In the genomic region with DNA sequence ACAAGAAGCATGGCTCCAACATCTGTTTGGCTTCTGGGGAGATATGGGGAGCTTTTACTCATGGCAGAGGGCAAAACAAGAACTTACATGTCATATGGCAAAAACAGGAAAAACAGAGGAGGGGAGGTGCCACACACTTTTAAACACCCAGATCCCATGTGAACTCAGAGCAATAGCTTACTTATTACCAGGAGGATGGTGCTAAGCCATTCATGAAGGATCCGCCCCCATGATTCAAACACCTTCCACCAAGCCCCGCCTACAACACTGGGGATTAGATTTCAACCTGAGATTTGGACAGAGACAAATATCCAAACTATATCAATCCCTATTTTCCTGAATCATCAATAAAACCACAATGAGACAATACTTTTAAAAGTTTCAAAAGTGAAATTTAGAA, we compare ENCODE assay signal across 34 cellular contexts.
"Had no signal": no experiment of that assay in that cellular context is flagged by ENCODE, and none has a peak within 500 bp of the region (broad histone marks: within the 10 kb centered on the region; RNA-seq: fewer than 3 reads in every experiment).

No MANE protein-coding gene starts in this region.

- H3K4me3 ChIP-seq: adrenal gland, body of pancreas, cardiac muscle cell, colonic mucosa, esophagus muscularis mucosa, gastrocnemius medialis, heart left ventricle had no signal

- H3K27me3 ChIP-seq: adrenal gland, body of pancreas, cardiac muscle cell, colonic mucosa, esophagus muscularis mucosa, foreskin keratinocyte, gastrocnemius medialis, heart left ventricle had no signal

- H3K4me1 Mint-ChIP-seq: activated CD4-positive, alpha-beta T cell treated with anti-CD3 and anti-CD28 coated beads for 36 hours; activated CD4-positive, alpha-beta T cell treated with anti-CD3 and anti-CD28 coated beads, Interleukin-2, amount 10 ng/mL, durations not matched to agents 24 days and 14 days; activated CD8-positive, alpha-beta memory T cell treated with anti-CD3 and anti-CD28 coated beads, Interleukin-2, amount 10 ng/mL, durations not matched to agents 7 days and 5 days; activated naive CD4-positive, alpha-beta T cell treated with anti-CD3 and anti-CD28 coated beads, Interleukin-2, amount 50 U/mL, for 24 hours; activated naive CD8-positive, alpha-beta T cell treated with anti-CD3 and anti-CD28 coated beads for 36 hours; activated naive CD8-positive, alpha-beta T cell treated with anti-CD3 and anti-CD28 coated beads, Interleukin-2, amount 50 U/mL, for 24 hours had no signal

- H3K36me3 ChIP-seq: adrenal gland, cardiac muscle cell, colonic mucosa, esophagus muscularis mucosa, gastrocnemius medialis, heart left ventricle had no signal

- FAIRE-seq: endometrium, endothelial cell of umbilical vein had no signal

- DNase-seq: activated CD4-positive, alpha-beta memory T cell treated with anti-CD3 and anti-CD28 coated beads for 36 hours; activated CD4-positive, alpha-beta T cell treated with anti-CD3 and anti-CD28 coated beads for 36 hours; activated CD4-positive, alpha-beta T cell treated with anti-CD3 and anti-CD28 coated beads, Interleukin-2, amount 10 ng/mL, durations not matched to agents 24 days and 14 days; activated CD4-positive, CD25-positive, alpha-beta regulatory T cell; activated CD4-positive, CD25-positive, alpha-beta regulatory T cell treated with anti-CD3 and anti-CD28 coated beads, Interleukin-2, amount 50 U/mL, for 72 hours; activated CD8-positive, alpha-beta memory T cell treated with anti-CD3 and anti-CD28 coated beads, Interleukin-2, amount 10 ng/mL, durations not matched to agents 7 days and 5 days; activated CD8-positive, alpha-beta memory T cell treated with anti-CD3 and anti-CD28 coated beads, Interleukin-2, amount 50 U/mL, for 4 hours; activated CD8-positive, alpha-beta T cell treated with anti-CD3 and anti-CD28 coated beads, Interleukin-2, amount 10 ng/mL, durations not matched to agents 7 days and 5 days; activated effector memory CD4-positive, alpha-beta T cell treated with anti-CD3 and anti-CD28 coated beads, Interleukin-2, amount 50 U/mL, for 16 hours; activated naive CD4-positive, alpha-beta T cell treated with anti-CD3 and anti-CD28 coated beads for 36 hours; activated naive CD8-positive, alpha-beta T cell treated with anti-CD3 and anti-CD28 coated beads for 36 hours; activated naive CD8-positive, alpha-beta T cell treated with anti-CD3 and anti-CD28 coated beads, Interleukin-2, amount 50 U/mL, for 24 hours; activated T-cell treated with anti-CD3 and anti-CD28 coated beads, Interleukin-2, amount 50 U/mL, for 1 hour; activated T-cell treated with anti-CD3 and anti-CD28 coated beads, Interleukin-2, amount 50 U/mL, for 48 hours; adrenal gland; amygdala; aorta; body of pancreas; central memory CD4-positive, alpha-beta T cell; cerebellar nuclear complex; colonic mucosa; effector CD8-positive, alpha-beta T cell; foreskin keratinocyte; gastrocnemius medialis; glutamatergic neuron; heart left ventricle; T-helper 2 cell had no signal

- H3K4me3 Mint-ChIP-seq: activated CD4-positive, alpha-beta memory T cell treated with anti-CD3 and anti-CD28 coated beads for 36 hours; activated CD4-positive, alpha-beta T cell treated with anti-CD3 and anti-CD28 coated beads for 36 hours; activated CD4-positive, alpha-beta T cell treated with anti-CD3 and anti-CD28 coated beads, Interleukin-2, amount 10 ng/mL, durations not matched to agents 24 days and 14 days; activated CD8-positive, alpha-beta memory T cell treated with anti-CD3 and anti-CD28 coated beads, Interleukin-2, amount 10 ng/mL, durations not matched to agents 7 days and 5 days; activated CD8-positive, alpha-beta T cell treated with anti-CD3 and anti-CD28 coated beads, Interleukin-2, amount 10 ng/mL, durations not matched to agents 7 days and 5 days; activated naive CD4-positive, alpha-beta T cell treated with anti-CD3 and anti-CD28 coated beads for 36 hours; activated naive CD4-positive, alpha-beta T cell treated with anti-CD3 and anti-CD28 coated beads, Interleukin-2, amount 50 U/mL, for 24 hours; activated naive CD8-positive, alpha-beta T cell treated with anti-CD3 and anti-CD28 coated beads for 36 hours; activated naive CD8-positive, alpha-beta T cell treated with anti-CD3 and anti-CD28 coated beads, Interleukin-2, amount 50 U/mL, for 24 hours; activated T-helper 1 cell treated with anti-CD3 and anti-CD28 coated beads, Interleukin-12 subunit alpha, Interleukin-12 subunit beta, Interleukin-2, Interleukin-4 antibody, amounts not matched to agents 30 ng/mL and 10 ng/mL and 1 ng/mL, durations not matched to agents 14 hours and 24 hours and 36 hours had no signal

- H3K27me3 Mint-ChIP-seq: activated CD4-positive, alpha-beta memory T cell treated with anti-CD3 and anti-CD28 coated beads for 36 hours; activated CD4-positive, alpha-beta T cell treated with anti-CD3 and anti-CD28 coated beads for 36 hours; activated CD4-positive, alpha-beta T cell treated with anti-CD3 and anti-CD28 coated beads, Interleukin-2, amount 10 ng/mL, durations not matched to agents 24 days and 14 days; activated CD8-positive, alpha-beta memory T cell treated with anti-CD3 and anti-CD28 coated beads, Interleukin-2, amount 10 ng/mL, durations not matched to agents 7 days and 5 days; activated naive CD4-positive, alpha-beta T cell treated with anti-CD3 and anti-CD28 coated beads, Interleukin-2, amount 50 U/mL, for 24 hours; activated naive CD8-positive, alpha-beta T cell treated with anti-CD3 and anti-CD28 coated beads, Interleukin-2, amount 50 U/mL, for 24 hours had no signal

- H3K9me3 Mint-ChIP-seq: activated CD4-positive, alpha-beta T cell treated with anti-CD3 and anti-CD28 coated beads, Interleukin-2, amount 10 ng/mL, durations not matched to agents 24 days and 14 days; activated naive CD4-positive, alpha-beta T cell treated with anti-CD3 and anti-CD28 coated beads for 36 hours; activated naive CD4-positive, alpha-beta T cell treated with anti-CD3 and anti-CD28 coated beads, Interleukin-2, amount 50 U/mL, for 24 hours; activated naive CD8-positive, alpha-beta T cell treated with anti-CD3 and anti-CD28 coated beads for 36 hours; activated naive CD8-positive, alpha-beta T cell treated with anti-CD3 and anti-CD28 coated beads, Interleukin-2, amount 50 U/mL, for 24 hours; activated T-helper 1 cell treated with anti-CD3 and anti-CD28 coated beads, Interleukin-12 subunit alpha, Interleukin-12 subunit beta, Interleukin-2, Interleukin-4 antibody, amounts not matched to agents 30 ng/mL and 10 ng/mL and 1 ng/mL, durations not matched to agents 14 hours and 24 hours and 36 hours; activated T-helper 2 cell treated with anti-CD3 and anti-CD28 coated beads, Interferon-gamma antibody, Interleukin-2, Interleukin-4, amounts not matched to agents 10 μg/mL and 5 μg/mL and 100 μg/mL, durations not matched to agents 14 hours and 24 hours and 36 hours had no signal

- ATAC-seq: activated CD4-positive, alpha-beta T cell treated with anti-CD3 and anti-CD28 coated beads for 36 hours; activated CD8-positive, alpha-beta memory T cell treated with anti-CD3 and anti-CD28 coated beads, Interleukin-2, amount 10 ng/mL, durations not matched to agents 7 days and 5 days; activated CD8-positive, alpha-beta T cell treated with anti-CD3 and anti-CD28 coated beads, Interleukin-2, amount 10 ng/mL, durations not matched to agents 7 days and 5 days; activated naive CD8-positive, alpha-beta T cell treated with anti-CD3 and anti-CD28 coated beads, Interleukin-2, amount 50 U/mL, for 24 hours; body of pancreas; foreskin keratinocyte; gastrocnemius medialis; heart left ventricle had no signal

- H3K36me3 Mint-ChIP-seq: activated CD4-positive, alpha-beta memory T cell treated with anti-CD3 and anti-CD28 coated beads for 36 hours; activated CD8-positive, alpha-beta memory T cell treated with anti-CD3 and anti-CD28 coated beads, Interleukin-2, amount 10 ng/mL, durations not matched to agents 7 days and 5 days; activated naive CD4-positive, alpha-beta T cell treated with anti-CD3 and anti-CD28 coated beads, Interleukin-2, amount 50 U/mL, for 24 hours; activated naive CD8-positive, alpha-beta T cell treated with anti-CD3 and anti-CD28 coated beads for 36 hours had no signal

- H3K27ac Mint-ChIP-seq: activated CD4-positive, alpha-beta memory T cell treated with anti-CD3 and anti-CD28 coated beads for 36 hours; activated CD4-positive, alpha-beta T cell treated with anti-CD3 and anti-CD28 coated beads for 36 hours; activated CD4-positive, alpha-beta T cell treated with anti-CD3 and anti-CD28 coated beads, Interleukin-2, amount 10 ng/mL, durations not matched to agents 24 days and 14 days; activated CD8-positive, alpha-beta memory T cell treated with anti-CD3 and anti-CD28 coated beads, Interleukin-2, amount 10 ng/mL, durations not matched to agents 7 days and 5 days; activated CD8-positive, alpha-beta T cell treated with anti-CD3 and anti-CD28 coated beads, Interleukin-2, amount 10 ng/mL, durations not matched to agents 7 days and 5 days; activated naive CD4-positive, alpha-beta T cell treated with anti-CD3 and anti-CD28 coated beads for 36 hours; activated naive CD4-positive, alpha-beta T cell treated with anti-CD3 and anti-CD28 coated beads, Interleukin-2, amount 50 U/mL, for 24 hours; activated naive CD8-positive, alpha-beta T cell treated with anti-CD3 and anti-CD28 coated beads for 36 hours; activated naive CD8-positive, alpha-beta T cell treated with anti-CD3 and anti-CD28 coated beads, Interleukin-2, amount 50 U/mL, for 24 hours; activated T-helper 1 cell treated with anti-CD3 and anti-CD28 coated beads, Interleukin-12 subunit alpha, Interleukin-12 subunit beta, Interleukin-2, Interleukin-4 antibody, amounts not matched to agents 30 ng/mL and 10 ng/mL and 1 ng/mL, durations not matched to agents 14 hours and 24 hours and 36 hours; activated T-helper 2 cell treated with anti-CD3 and anti-CD28 coated beads, Interferon-gamma antibody, Interleukin-2, Interleukin-4, amounts not matched to agents 10 μg/mL and 5 μg/mL and 100 μg/mL, durations not matched to agents 14 hours and 24 hours and 36 hours had no signal

- H3K27ac ChIP-seq: adrenal gland, body of pancreas, cardiac muscle cell, colonic mucosa, esophagus muscularis mucosa, foreskin keratinocyte, gastrocnemius medialis, heart left ventricle had no signal

- H3K4me1 ChIP-seq: adrenal gland, body of pancreas, colonic mucosa, foreskin keratinocyte, gastrocnemius medialis had no signal
